In genomic region chr12:49636979-49637378, GRCh38 we compare ENCODE assay signal across 8 cellular contexts. TPM values are rescaled to one million over a fixed set of nuclear protein-coding genes. Genes with fewer than 3 reads are reported as not detected.
DNase-seq lines count a peak whose midpoint lies in the region; ATAC-seq and TF ChIP-seq lines count a peak whose summit lies in the region.
"Had no signal": no experiment of that assay in that cellular context is flagged by ENCODE, and none has a peak within 500 bp of the region (broad histone marks: within the 10 kb centered on the region; RNA-seq: fewer than 3 reads in every experiment).

No MANE protein-coding gene starts in this region.

- H3K36me3 ChIP-seq in HUES48 (ENCODE audit: control insufficient read depth, insufficient read depth, low read length) = peaks cover 36% of the 10 kb centered on the region

- peak; percentile 31 for DNase-seq in GM12864 (ENCODE audit: low read depth)
- peak; percentile 80 for DNase-seq in SK-MEL-5 (ENCODE audit: low read depth, low spot score)
- DNase-seq in activated naive CD4-positive, alpha-beta T cell treated with anti-CD3 and anti-CD28 coated beads, Interleukin-2, amount 50 U/mL, for 72 hours (ENCODE audit: low spot score in 2 of 2) = peak; percentile 43 to 54
- peak; percentile 76 for DNase-seq in globus pallidus (ENCODE audit: low spot score)
- peak; percentile 86 for DNase-seq in osteocyte (ENCODE audit: extremely low spot score, unreplicated experiment)
- no peak for DNase-seq in NCI-H187 (lab: John Stamatoyannopoulos, UW)

- H3K4me1 ChIP-seq in HUES48 (ENCODE audit: control insufficient read depth, insufficient read depth, low read length) = peaks cover 15% of the 10 kb centered on the region

- TF ChIP-seq CTCF in GM12864 (IDR thresholded peaks at IDR 0.05; ENCODE audit: low read depth, low read length, missing control alignments) = peak; percentile 76
- TF ChIP-seq CTCF in osteocyte (IDR thresholded peaks at IDR 0.05) = peak; percentile 72

- peak; percentile 89 for ATAC-seq in activated naive CD4-positive, alpha-beta T cell treated with anti-CD3 and anti-CD28 coated beads, Interleukin-2, amount 50 U/mL, for 72 hours

- no peaks in the 10 kb centered on the region for H3K27me3 Mint-ChIP-seq in osteocyte (ENCODE audit: unreplicated experiment)

- no peak overlapping the region for H3K4me3 ChIP-seq in GM12864 (ENCODE audit: low read depth, low read length)
- no peak overlapping the region for H3K4me3 ChIP-seq in HUES48 (ENCODE audit: low read depth, low read length)

- H3K4me1 Mint-ChIP-seq in osteocyte (ENCODE audit: unreplicated experiment) = peaks cover 14% of the 10 kb centered on the region

- in situ Hi-C loops in SK-MEL-5 (cut with HindIII; ENCODE audit: low pct_unique_long_range_greater_than_20kb, low sequenced_read_pairs) = no loop called here

- H3K9me3 Mint-ChIP-seq in activated naive CD4-positive, alpha-beta T cell treated with anti-CD3 and anti-CD28 coated beads, Interleukin-2, amount 50 U/mL, for 72 hours = no peaks in the 10 kb centered on the region
- H3K9me3 Mint-ChIP-seq in osteocyte (ENCODE audit: unreplicated experiment) = no peaks in the 10 kb centered on the region

- H3K27me3 ChIP-seq in HUES48 (ENCODE audit: control insufficient read depth, insufficient read depth, low read length) = no peaks in the 10 kb centered on the region

- H3K27ac ChIP-seq in HUES48 (ENCODE audit: low read depth, low read length) = peak overlapping the region; percentile 57

- 0 out of 2 replicates have a peak overlapping the region, but pooled peaks have one; percentile 22 for H3K9ac ChIP-seq in HUES48 (ENCODE audit: low read depth, low read length)

- H3K4me3 Mint-ChIP-seq in osteocyte (ENCODE audit: unreplicated experiment) = no peak overlapping the region

- H3K36me3 Mint-ChIP-seq in activated naive CD4-positive, alpha-beta T cell treated with anti-CD3 and anti-CD28 coated beads, Interleukin-2, amount 50 U/mL, for 72 hours = no peaks in the 10 kb centered on the region
- H3K36me3 Mint-ChIP-seq in osteocyte (ENCODE audit: unreplicated experiment) = peaks cover 15% of the 10 kb centered on the region

- H3K27ac Mint-ChIP-seq in activated naive CD4-positive, alpha-beta T cell treated with anti-CD3 and anti-CD28 coated beads, Interleukin-2, amount 50 U/mL, for 72 hours = peak overlapping the region in 1 of 2 donors; percentile 43
- H3K27ac Mint-ChIP-seq in osteocyte (ENCODE audit: unreplicated experiment) = peak overlapping the region; percentile 78

- no peaks in the 10 kb centered on the region for H3K9me3 ChIP-seq in HUES48 (ENCODE audit: control insufficient read depth, insufficient read depth, low read length)

RNA-seq across cellular contexts. Expression of gene PRPF40B, which starts 13.6 kb away (rescaled TPM):
- 13.3 and 16.4 TPM in 2 replicates for total RNA-seq in SK-MEL-5 (2014; rRNA removed; shearing (Covaris generic))
- polyA plus RNA-seq in SK-MEL-5 (2015; cell fraction: cytosol; rRNA removed) = 16.1 and 27.2 TPM in 2 replicates
- polyA plus RNA-seq in SK-MEL-5 (2015; cell fraction: nucleus; rRNA removed) = 129 and 148 TPM in 2 replicates
- 10 to 100 TPM in 1 of 2 donors, 1 to 10 TPM in 1; 5.1 to 10.1 TPM for total RNA-seq in activated naive CD4-positive, alpha-beta T cell treated with anti-CD3 and anti-CD28 coated beads, Interleukin-2, amount 50 U/mL, for 72 hours
- 25.6 and 28.9 TPM in 2 replicates for total RNA-seq in osteocyte

RNA-seq across cellular contexts. Expression of gene FAM186B, which starts 31.5 kb away (rescaled TPM):
- total RNA-seq in SK-MEL-5 (2014; rRNA removed; shearing (Covaris generic)) = 0.75 and 0.95 TPM in 2 replicates
- polyA plus RNA-seq in SK-MEL-5 (2015; cell fraction: cytosol; rRNA removed) = 0.39 and 0.64 TPM in 2 replicates
- polyA plus RNA-seq in SK-MEL-5 (2015; cell fraction: nucleus; rRNA removed) = 0.47 and 1.0 TPM in 2 replicates
- under 1 TPM; 0.16 to 0.18 TPM for total RNA-seq in activated naive CD4-positive, alpha-beta T cell treated with anti-CD3 and anti-CD28 coated beads, Interleukin-2, amount 50 U/mL, for 72 hours
- 0.30 and 0.50 TPM in 2 replicates for total RNA-seq in osteocyte
- total RNA-seq: skeletal muscle tissue had no signal

Comparison
In these comparisons a context has a peak if more than half of its experiments do, and no peak if none do; other contexts are left out.
1. DNase-seq: peak in GM12864 (single experiment), SK-MEL-5 (single experiment), activated naive CD4-positive, alpha-beta T cell treated with anti-CD3 and anti-CD28 coated beads, Interleukin-2, amount 50 U/mL, for 72 hours (2 of 2), globus pallidus (single experiment) and osteocyte (single experiment); none in NCI-H187 (0 of 2).